8 cellular contexts compared by ENCODE assay signal in the genomic region with DNA sequence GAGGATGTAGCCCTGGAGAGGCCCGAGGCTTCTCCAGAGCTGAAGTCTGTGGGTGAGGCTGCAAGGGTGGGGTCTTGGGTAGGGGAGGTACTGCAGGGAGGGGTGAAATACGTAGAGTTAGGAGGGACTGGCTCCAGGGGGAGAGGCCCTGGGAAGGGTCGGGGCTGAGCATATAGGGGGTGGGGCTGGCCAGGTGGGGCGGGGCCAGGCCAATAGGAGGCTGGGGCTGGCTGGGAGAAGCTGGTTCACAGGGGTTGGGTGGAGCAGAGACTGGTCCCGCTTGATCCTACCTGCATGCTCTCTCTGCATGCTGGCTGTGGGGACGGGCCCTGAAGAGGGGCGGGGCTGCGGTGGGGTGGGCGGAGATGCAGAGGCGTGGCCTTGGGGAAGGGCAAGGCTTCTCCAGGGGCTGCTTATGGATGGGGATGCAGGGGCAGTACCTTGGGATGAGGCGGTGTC. TPM values are rescaled to one million over a fixed set of nuclear protein-coding genes. Genes with fewer than 3 reads are reported as not detected.
DNase-seq lines count a peak whose midpoint lies in the region; ATAC-seq and TF ChIP-seq lines count a peak whose summit lies in the region.

No MANE protein-coding gene starts in this region.

- H3K36me3 ChIP-seq in esophagus squamous epithelium = no peaks in the 10 kb centered on the region

- POLR2A ChIA-PET in GM10248 (lab: Yijun Ruan, JAX) = interaction anchor here (1.0 to 1.7 kb wide), 3 partner anchors 8 to 800 kb away, joined by 3 to 8 read pairs (median 3); a partner anchor contains a TSS

- no peak for TF ChIP-seq CTCF in GM10248 (IDR thresholded peaks at IDR 0.05; ENCODE audit: control extremely low read depth, extremely low read depth, low read depth, missing control alignments)
- no peak for TF ChIP-seq CTCF in esophagus squamous epithelium (IDR thresholded peaks at IDR 0.05)

- CTCF ChIA-PET in GM10248 (lab: Yijun Ruan, JAX) = interaction anchor here (0.9 to 1.5 kb wide), 6 partner anchors 9 to 197 kb away, joined by 3 to 6 read pairs (median 4); no protein-coding TSS in a partner anchor

- peak; percentile 61 for DNase-seq in GM10248 (ENCODE audit: extremely low spot score)
- peak; percentile 95 for DNase-seq in NCI-H2196 (lab: John Stamatoyannopoulos, UW; ENCODE audit: unreplicated experiment)
- peak; percentile 21 for DNase-seq in activated T-cell treated with anti-CD3 and anti-CD28 coated beads for 4 hours
- DNase-seq in iPS-NIHi7 (ENCODE audit: extremely low spot score) = peak; percentile 90
- DNase-seq in stimulated activated naive CD8-positive, alpha-beta T cell treated with anti-CD3 and anti-CD28 coated beads, Interleukin-15, Interleukin-2, amounts not matched to agents 100 U/mL and 50 U/mL, for 24 hours = peak; percentile 53
- DNase-seq in esophagus squamous epithelium (lab: John Stamatoyannopoulos, UW) = no peak
- no peak for DNase-seq in COR-L47 (lab: John Stamatoyannopoulos, UW)

- intact Hi-C loops in esophagus squamous epithelium (cut with DNase I) = no loop called here

- 0 to 6% methylated on average over 7 to 8 of the region's 11 CpGs for WGBS in esophagus squamous epithelium, 2 donors

- peaks cover 0 to 99% (median 9%) of the 10 kb centered on the region in 4 donors for H3K27me3 ChIP-seq in esophagus squamous epithelium

- peak; percentile 14 for ATAC-seq in stimulated activated naive CD8-positive, alpha-beta T cell treated with anti-CD3 and anti-CD28 coated beads, Interleukin-15, Interleukin-2, amounts not matched to agents 100 U/mL and 50 U/mL, for 24 hours
- no peak for ATAC-seq in HG03469 (IDR thresholded peaks at IDR 0.05; ENCODE audit: unreplicated experiment)

- peak overlapping the region in 1 of 4 donors; percentile 61 for H3K4me3 ChIP-seq in esophagus squamous epithelium

- no peak overlapping the region for H3K27ac ChIP-seq in esophagus squamous epithelium

- H3K9me3 ChIP-seq in esophagus squamous epithelium = peaks cover 0 to 11% (median 9%) of the 10 kb centered on the region in 3 donors

- no peak for TF ChIP-seq POLR2A in esophagus squamous epithelium (IDR thresholded peaks at IDR 0.05)

- H3K4me1 ChIP-seq in esophagus squamous epithelium = peaks cover 6 to 18% (median 11%) of the 10 kb centered on the region in 3 donors

RNA-seq across cellular contexts. Expression of a gene that starts 51.9 kb away (rescaled TPM):
- total RNA-seq in esophagus squamous epithelium = not detected

Comparison
In these comparisons a context has a peak if more than half of its experiments do, and no peak if none do; other contexts are left out.
1. DNase-seq: peak in GM10248 (single experiment), NCI-H2196 (single experiment), activated T-cell treated with anti-CD3 and anti-CD28 coated beads for 4 hours (single experiment), iPS-NIHi7 (single experiment) and stimulated activated naive CD8-positive, alpha-beta T cell treated with anti-CD3 and anti-CD28 coated beads, Interleukin-15, Interleukin-2, amounts not matched to agents 100 U/mL and 50 U/mL, for 24 hours (single experiment); none in esophagus squamous epithelium (single experiment) and COR-L47 (single experiment).